ENCODE assay signal across 20 cellular contexts in the genomic region with DNA sequence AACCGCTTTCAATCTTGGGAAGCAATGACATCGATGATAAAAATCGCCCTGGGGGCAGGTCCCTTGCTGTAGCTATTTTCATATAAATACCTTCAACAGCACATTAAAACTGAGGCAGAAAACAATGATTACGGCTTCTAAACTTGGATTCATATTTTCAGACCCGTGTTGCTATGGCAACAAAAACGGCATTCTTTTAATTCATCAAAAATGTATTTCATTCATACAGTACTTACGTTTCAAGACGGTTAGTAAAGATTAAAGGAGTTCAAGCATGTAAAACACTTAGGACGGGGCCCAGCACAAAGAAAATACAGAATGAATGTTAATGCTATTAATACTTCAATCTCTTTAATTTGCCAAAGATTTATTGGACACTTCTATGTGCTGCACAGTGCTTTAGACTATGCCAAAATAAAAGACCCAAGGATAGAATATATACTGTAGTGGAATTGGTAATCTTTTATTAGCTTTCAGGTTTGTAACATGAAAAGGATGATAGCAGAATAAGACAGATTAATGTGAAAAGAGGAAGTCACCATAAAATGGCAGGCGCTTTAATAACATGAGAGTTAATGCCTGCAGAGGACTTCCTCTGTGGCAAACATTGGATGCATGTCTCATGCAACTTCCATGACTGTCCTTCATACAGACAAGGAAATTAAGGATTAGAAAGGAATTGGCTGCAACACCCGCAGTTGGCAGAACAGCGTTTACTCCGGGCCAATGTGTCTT.
A peak's percentile ranks its signal among the peaks of the same experiment; 100 is the strongest.
DNase-seq lines count a peak whose midpoint lies in the region; ATAC-seq, FAIRE-seq and TF ChIP-seq lines count a peak whose summit lies in the region.
"Had no signal": no experiment of that assay in that cellular context is flagged by ENCODE, and none has a peak within 500 bp of the region (broad histone marks: within the 10 kb centered on the region; RNA-seq: fewer than 3 reads in every experiment).

No MANE protein-coding gene starts in this region.

- no peaks in the 10 kb centered on the region for H3K4me1 ChIP-seq in GM12878 (ENCODE audit: control insufficient read depth, insufficient read depth, low read length)
- H3K4me1 ChIP-seq: HAP-1 had no signal

- H3K27me3 ChIP-seq in GM12878 (replicated peaks in 1 of 2; ENCODE audit: control insufficient read depth in 2 of 2, insufficient read depth in 2 of 2, low read length in 1 of 2): no peaks in the 10 kb centered on the region

- no peak for ATAC-seq in GM12878
- no peak for ATAC-seq in HG02938 (IDR thresholded peaks at IDR 0.05; ENCODE audit: unreplicated experiment)
- no peak for ATAC-seq in HG02885 (IDR thresholded peaks at IDR 0.05; ENCODE audit: poor library complexity, unreplicated experiment)
- ATAC-seq: GM23338, T-cell had no signal

- FAIRE-seq in GM12891 (lab: Jason Lieb, UNC): no peak
- no peak for FAIRE-seq in GM12878 (lab: Jason Lieb, UNC)
- FAIRE-seq: GM12892, GM18507 had no signal

- no peak for DNase-seq in GM12891 (ENCODE audit: insufficient read length, low spot score)
- DNase-seq in Kasumi-1 (lab: John Stamatoyannopoulos, UW): peak; percentile 50 to 53
- DNase-seq in OCI-M1 (lab: John Stamatoyannopoulos, UW): peak; percentile 7
- no peak for DNase-seq in GM12878 (ENCODE audit: low read depth, low spot score)
- no peak for DNase-seq in GDM1 (lab: John Stamatoyannopoulos, UW)
- DNase-seq in middle frontal gyrus (ENCODE audit: extremely low spot score, low spot score): no peak
- DNase-seq: CD4-positive, CD25-positive, alpha-beta regulatory T cell; COR-L47; DMS79 treated with DMSO at 0.1 percent for 48 hours; NCI-H1105 treated with DMSO at 0.1 percent for 48 hours; NCI-H2029 treated with DMSO at 0.1 percent for 48 hours; NCI-H524 treated with DMSO at 0.1 percent for 48 hours; NCI-H82; T-cell had no signal

- CTCF ChIA-PET in GM12878 (lab: Yijun Ruan, JAX): no interaction called here

- SMC1A ChIA-PET in GM12878 (lab: Charles Lee; ENCODE audit: uncharacterized antibody, unreplicated experiment): interaction anchor here (0.7 kb wide), 1 partner anchor 174 kb away, joined by 3 read pairs; no protein-coding TSS in a partner anchor

- TF ChIP-seq RAD21 in GM12878 (IDR thresholded peaks at IDR 0.05; ENCODE audit: insufficient read depth, low read depth, low read length): no peak

- H3K9me3 ChIP-seq in GM12878 (replicated peaks; ENCODE audit: control insufficient read depth, insufficient read depth, low read length): peaks cover 3% of the 10 kb centered on the region; the same call in 2 of the 3 replicates
- H3K9me3 ChIP-seq: HAP-1 had no signal

- H4K20me1 ChIP-seq in GM12878 (ENCODE audit: control insufficient read depth, insufficient read depth): no peaks in the 10 kb centered on the region

- no peaks in the 10 kb centered on the region for H3K36me3 ChIP-seq in GM12878 (ENCODE audit: control insufficient read depth in 2 of 2, insufficient read depth in 2 of 2, low read length in 1 of 2)
- H3K36me3 ChIP-seq: HAP-1 had no signal

- H3K27ac ChIP-seq in GM12878 (ENCODE audit: control insufficient read depth, insufficient read depth): no peak overlapping the region

- 82% methylated on average over 13 of the region's 13 CpGs for WGBS in GM12878 (ENCODE audit: insufficient coverage, insufficient replicate concordance, low lambda C conversion rate, missing lambda C conversion rate)

- H3K79me2 ChIP-seq in GM12878 (ENCODE audit: control insufficient read depth, insufficient read depth, low read length): no peaks in the 10 kb centered on the region

- intact Hi-C loops in GM12878 (cut with micrococcal nuclease; ENCODE audit: unreplicated experiment): no loop called here

- no peak for TF ChIP-seq CTCF in GM12878 (IDR thresholded peaks at IDR 0.05 in 2 of 3, conservative IDR thresholded peaks at IDR 0.05 in 1 of 3; ENCODE audit: control insufficient read depth in 2 of 3, extremely low read depth in 1 of 3, insufficient read depth in 1 of 3, low read depth in 3 of 3, low read length in 3 of 3)

- in situ Hi-C loops in GM12878 (cut with MboI): no loop called here

- RAD21 ChIA-PET in GM12878 (lab: Charles Lee; ENCODE audit: unreplicated experiment): no interaction called here

- POLR2A ChIA-PET in GM12878 (lab: Charles Lee): no interaction called here

- no peak overlapping the region for H3K4me3 ChIP-seq in GM12878
- H3K4me3 ChIP-seq: GM23338, HAP-1 had no signal

- no TSS peak for BruUV-seq in GM12878 (replicated peaks; lab: Mats Ljungman, UMichigan)

- no peak overlapping the region for H3K4me2 ChIP-seq in GM12878 (ENCODE audit: control insufficient read depth, insufficient read depth)
- H3K4me2 ChIP-seq: GM23338 had no signal

- TF ChIP-seq POLR2A in GM12891 (IDR thresholded peaks at IDR 0.05; ENCODE audit: low read depth, low read length) (no peak), GM12878 (IDR thresholded peaks at IDR 0.05; ENCODE audit: low read depth, low read length) (no peak)

- H3K9ac ChIP-seq in GM12878 (ENCODE audit: control insufficient read depth, insufficient read depth, low read length): no peak overlapping the region

- no peak overlapping the region for H2AFZ ChIP-seq in GM12878 (ENCODE audit: control insufficient read depth, low read depth, low read length)
- H2AFZ ChIP-seq: GM23338 had no signal

- TF ChIP-seq EP300 in GM12878 (IDR thresholded peaks at IDR 0.05; ENCODE audit: borderline replicate concordance in 1 of 2, control insufficient read depth in 1 of 2, low read depth in 2 of 2, low read length in 2 of 2): no peak

TF ChIP-seq in GM12891, 5 proteins besides CTCF, POLR2A, EP300 and RAD21:
- TF ChIP-seq SPI1 (IDR thresholded peaks at IDR 0.05; ENCODE audit: low read depth, low read length) (peak; percentile 68), POLR2AphosphoS5 (IDR thresholded peaks at IDR 0.05; ENCODE audit: low read depth, low read length) (no peak)

TF ChIP-seq in GM12878, 131 proteins besides CTCF, POLR2A, EP300 and RAD21:
- TF ChIP-seq ETV6 (conservative IDR thresholded peaks at IDR 0.05 in 1 of 2, IDR thresholded peaks at IDR 0.05 in 1 of 2; ENCODE audit: borderline replicate concordance in 1 of 2, low read depth in 1 of 2) (no peak), KDM1A (IDR thresholded peaks at IDR 0.05; ENCODE audit: borderline replicate concordance) (no peak), BRCA1 (IDR thresholded peaks at IDR 0.05; ENCODE audit: low read depth, low read length) (no peak), NBN (IDR thresholded peaks at IDR 0.05) (no peak), NFYA (IDR thresholded peaks at IDR 0.05; ENCODE audit: borderline replicate concordance, low read depth, low read length) (no peak), SPI1 (IDR thresholded peaks at IDR 0.05; ENCODE audit: borderline replicate concordance, insufficient read depth, low read depth, low read length) (peak; percentile 63; the same call in 1 of the 2 replicates), TARDBP (IDR thresholded peaks at IDR 0.05; ENCODE audit: borderline replicate concordance) (no peak)

Comparison
In these comparisons a context has a peak if more than half of its experiments do, and no peak if none do; other contexts are left out.
1. DNase-seq: peak in Kasumi-1 (2 of 2) and OCI-M1 (single experiment); none in GM12891 (single experiment), GM12878 (single experiment), GDM1 (single experiment) and middle frontal gyrus (single experiment).